Comparison of ENCODE assay signal across 24 cellular contexts in the genomic region with DNA sequence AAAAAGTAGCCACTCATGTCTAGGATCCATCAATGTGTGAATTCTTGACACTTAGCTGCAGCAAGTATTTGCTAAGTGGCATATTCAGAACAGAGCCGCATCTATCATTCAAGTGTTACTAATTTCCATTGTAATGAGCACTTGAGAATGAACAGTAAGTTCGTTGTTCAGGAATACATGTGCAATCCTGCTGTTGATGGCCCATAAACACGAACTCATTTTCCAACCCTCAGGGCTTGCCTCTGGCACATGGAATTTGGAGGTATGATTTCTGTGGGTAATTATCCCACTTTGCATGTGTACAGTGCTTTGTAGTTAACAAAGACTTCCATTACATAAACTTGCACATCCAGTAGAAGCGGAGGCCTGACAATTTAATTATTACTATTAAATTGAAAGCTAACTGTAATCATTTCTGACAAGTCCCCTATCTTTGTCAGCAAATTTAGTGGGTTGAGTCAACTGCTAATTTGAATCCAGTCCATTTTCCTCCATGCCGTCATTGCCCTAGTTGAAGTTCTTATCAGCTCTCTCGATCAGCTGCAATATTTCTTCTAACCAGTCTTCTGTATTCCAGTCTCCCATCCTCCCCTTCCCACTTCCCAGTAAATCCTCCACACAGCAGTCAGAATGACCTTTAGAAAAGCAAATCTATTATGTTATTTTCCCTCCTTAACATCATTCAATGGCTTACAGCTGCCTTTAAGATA.
DNase-seq lines count a peak whose midpoint lies in the region; ATAC-seq and TF ChIP-seq lines count a peak whose summit lies in the region.
"Had no signal": no experiment of that assay in that cellular context is flagged by ENCODE, and none has a peak within 500 bp of the region (broad histone marks: within the 10 kb centered on the region; RNA-seq: fewer than 3 reads in every experiment).

No MANE protein-coding gene starts in this region.

- no peak overlapping the region for H3K4me3 ChIP-seq in mammary epithelial cell (replicated peaks in 1 of 3; ENCODE audit: insufficient read depth in 1 of 3, low read depth in 2 of 3, low read length in 3 of 3)
- H3K4me3 ChIP-seq in breast epithelium: no peak overlapping the region
- no peak overlapping the region for H3K4me3 ChIP-seq in thyroid gland (replicated peaks in 1 of 3)
- no peak overlapping the region for H3K4me3 ChIP-seq in upper lobe of left lung
- H3K4me3 ChIP-seq: pancreas had no signal

- CTCF ChIA-PET in mammary epithelial cell (lab: Charles Lee; ENCODE audit: low non-redundant PET): no interaction called here

- no peak for TF ChIP-seq EP300 in upper lobe of left lung (IDR thresholded peaks at IDR 0.05)

- H3K27ac ChIP-seq in mammary epithelial cell (ENCODE audit: insufficient read depth, low read depth, low read length) (no peak overlapping the region), breast epithelium (no peak overlapping the region), thyroid gland (peak overlapping the region in 2 of 3 donors; percentile 11 to 19), upper lobe of left lung (no peak overlapping the region)
- H3K27ac ChIP-seq: pancreas had no signal

- no peaks in the 10 kb centered on the region for H3K36me3 ChIP-seq in mammary epithelial cell (ENCODE audit: insufficient read depth, low read length)
- H3K36me3 ChIP-seq in breast epithelium: no peaks in the 10 kb centered on the region
- H3K36me3 ChIP-seq in thyroid gland: no peaks in the 10 kb centered on the region
- H3K36me3 ChIP-seq in upper lobe of left lung: no peaks in the 10 kb centered on the region
- H3K36me3 ChIP-seq: pancreas had no signal

- dilution Hi-C loops in mammary epithelial cell (cut with HindIII; ENCODE audit: low sequenced_read_pairs): no loop called here

- TF ChIP-seq CTCF in mammary epithelial cell (conservative IDR thresholded peaks at IDR 0.05 in 1 of 2, IDR thresholded peaks at IDR 0.05 in 1 of 2; ENCODE audit: extremely low read depth in 1 of 2, insufficient read depth in 1 of 2, low read depth in 1 of 2, low read length in 2 of 2) (no peak), breast epithelium (IDR thresholded peaks at IDR 0.05) (no peak), thyroid gland (IDR thresholded peaks at IDR 0.05) (no peak), upper lobe of left lung (IDR thresholded peaks at IDR 0.05) (no peak)

- 57% methylated on average over 6 of the region's 6 CpGs for WGBS in mammary epithelial cell (ENCODE audit: low coverage, missing lambda C conversion rate)
- WGBS in thyroid gland, 2 donors: 45 to 47% methylated on average over 6 of the region's 6 CpGs
- WGBS in upper lobe of left lung, 2 donors: 68 to 71% methylated on average over 6 of the region's 6 CpGs

- peak; percentile 32 for DNase-seq in mammary epithelial cell
- DNase-seq in breast epithelium (ENCODE audit: low spot score in 2 of 2): no peak
- peak; percentile 86 to 88 for DNase-seq in NCI-H526 (lab: John Stamatoyannopoulos, UW)
- peak; percentile 89 for DNase-seq in foreskin melanocyte
- DNase-seq in thyroid gland: no peak
- DNase-seq in upper lobe of left lung: no peak
- no peak for DNase-seq in GDM1 (lab: John Stamatoyannopoulos, UW)
- DNase-seq: activated CD4-positive, alpha-beta T cell treated with anti-CD3 and anti-CD28 coated beads for 48 hours; activated naive CD4-positive, alpha-beta T cell treated with anti-CD3 and anti-CD28 coated beads, Interleukin-2, amount 10 ng/mL, durations not matched to agents 7 days and 5 days; activated T-cell treated with anti-CD3 and anti-CD28 coated beads, Interleukin-2, amount 50 U/mL, for 72 hours; C1 segment of cervical spinal cord; central memory CD4-positive, alpha-beta T cell; H9; head of caudate nucleus; left cardiac atrium; mesenchymal stem cell; MM.1S; naive B cell; NCI-H2029; NCI-H510A; pancreas; SHP77 had no signal

- no peak overlapping the region for H3K4me2 ChIP-seq in mammary epithelial cell (ENCODE audit: insufficient read depth, low read depth, low read length)

- ATAC-seq in upper lobe of left lung (ENCODE audit: low FRiP score in 2 of 2) (no peak), esophagus mucosa (no peak)
- ATAC-seq: activated T-cell treated with anti-CD3 and anti-CD28 coated beads, Interleukin-2, amount 50 U/mL, for 72 hours; left cardiac atrium; pancreas; sciatic nerve had no signal

- H3K27me3 ChIP-seq in mammary epithelial cell (ENCODE audit: insufficient read depth, low read length) (no peaks in the 10 kb centered on the region), breast epithelium (no peaks in the 10 kb centered on the region), thyroid gland (no peaks in the 10 kb centered on the region), upper lobe of left lung (no peaks in the 10 kb centered on the region)
- H3K27me3 ChIP-seq: pancreas had no signal

- no peaks in the 10 kb centered on the region for H4K20me1 ChIP-seq in mammary epithelial cell (ENCODE audit: insufficient read depth, low read length)

- H3K9ac ChIP-seq in mammary epithelial cell (ENCODE audit: insufficient read depth, low read length): no peak overlapping the region

- no TSS peak for BruUV-seq in mammary epithelial cell (replicated peaks; lab: Mats Ljungman, UMichigan)

- no peaks in the 10 kb centered on the region for H3K79me2 ChIP-seq in mammary epithelial cell (ENCODE audit: insufficient read depth, low read length)

- H3K4me1 ChIP-seq in mammary epithelial cell (ENCODE audit: insufficient read depth, low read length): no peaks in the 10 kb centered on the region
- no peaks in the 10 kb centered on the region for H3K4me1 ChIP-seq in breast epithelium
- H3K4me1 ChIP-seq in thyroid gland: peaks cover 0 to 10% of the 10 kb centered on the region in 2 donors
- no peaks in the 10 kb centered on the region for H3K4me1 ChIP-seq in upper lobe of left lung
- H3K4me1 ChIP-seq: pancreas had no signal

- TF ChIP-seq POLR2A in breast epithelium (IDR thresholded peaks at IDR 0.05) (no peak), thyroid gland (IDR thresholded peaks at IDR 0.05) (no peak), upper lobe of left lung (IDR thresholded peaks at IDR 0.05) (no peak)

- in situ Hi-C loops in mammary epithelial cell (cut with MboI; ENCODE audit: low sequenced_read_pairs in 2 of 2): no loop called here

- H3K9me3 ChIP-seq in mammary epithelial cell (replicated peaks; ENCODE audit: insufficient read depth, low read length): no peaks in the 10 kb centered on the region
- H3K9me3 ChIP-seq in breast epithelium: no peaks in the 10 kb centered on the region
- H3K9me3 ChIP-seq in thyroid gland: no peaks in the 10 kb centered on the region
- H3K9me3 ChIP-seq in upper lobe of left lung: no peaks in the 10 kb centered on the region
- H3K9me3 ChIP-seq: pancreas had no signal

- no peak overlapping the region for H2AFZ ChIP-seq in mammary epithelial cell (ENCODE audit: low read depth, low read length)

- intact Hi-C loops in mammary epithelial cell (cut with micrococcal nuclease): no loop called here
- intact Hi-C loops in breast epithelium (cut with DNase I; ENCODE audit: low total_unique reads): no loop called here
- intact Hi-C loops in thyroid gland (cut with DNase I): no loop called here

Comparison
In these comparisons a context has a peak if more than half of its experiments do, and no peak if none do; other contexts are left out.
1. DNase-seq: peak in mammary epithelial cell (single experiment), NCI-H526 (2 of 2) and foreskin melanocyte (single experiment); none in breast epithelium (0 of 2), thyroid gland (0 of 2), upper lobe of left lung (0 of 2) and GDM1 (single experiment).
2. H3K27ac ChIP-seq: peak in thyroid gland (2 of 3); none in mammary epithelial cell (single experiment), breast epithelium (0 of 2) and upper lobe of left lung (0 of 4).